ENCODE assay signal across 27 cellular contexts in genomic region chr9:91534374-91534773, GRCh38.
A peak's percentile ranks its signal among the peaks of the same experiment; 100 is the strongest.
DNase-seq lines count a peak whose midpoint lies in the region; ATAC-seq and TF ChIP-seq lines count a peak whose summit lies in the region.
"Had no signal": no experiment of that assay in that cellular context is flagged by ENCODE, and none has a peak within 500 bp of the region (broad histone marks: within the 10 kb centered on the region; RNA-seq: fewer than 3 reads in every experiment).

No MANE protein-coding gene starts in this region.

- no peak overlapping the region for H3K27ac ChIP-seq in IMR-90 (ENCODE audit: insufficient read depth, low read length)
- H3K27ac ChIP-seq: BLaER1 treated with 17β-estradiol and CSF1 and Interleukin-3, amounts not matched to agents 10 nM and 100 nM; cardiac muscle cell; heart right ventricle; left ventricle myocardium inferior; Peyer's patch; SJSA1; upper lobe of left lung had no signal

- no peak overlapping the region for H2BK20ac ChIP-seq in IMR-90 (ENCODE audit: low read depth, low read length)

- POLR2A ChIA-PET in IMR-90 (lab: Charles Lee; ENCODE audit: unreplicated experiment): no interaction called here

- no peak overlapping the region for H3K4ac ChIP-seq in IMR-90 (ENCODE audit: low read depth, low read length)

- no peak overlapping the region for H4K91ac ChIP-seq in IMR-90 (ENCODE audit: insufficient read depth, low read depth, low read length)

- ATAC-seq in IMR-90 (ENCODE audit: low read depth): peak; percentile 28
- ATAC-seq: heart right ventricle; naive thymus-derived CD4-positive, alpha-beta T cell had no signal

- H3K4me1 Mint-ChIP-seq in chondrocyte (ENCODE audit: low read depth): peaks cover 17% of the 10 kb centered on the region
- H3K4me1 Mint-ChIP-seq: naive thymus-derived CD4-positive, alpha-beta T cell had no signal

- H3K27ac Mint-ChIP-seq in chondrocyte (ENCODE audit: unreplicated experiment): peak overlapping the region; percentile 38
- H3K27ac Mint-ChIP-seq: dendritic cell treated with granulocyte-macrophage colony-stimulating factor and Interleukin-4, amounts not matched to agents 40 ng/mL and 50 ng/mL, for 4 days; mesothelial cell of epicardium; naive thymus-derived CD4-positive, alpha-beta T cell had no signal

- H3K18ac ChIP-seq in IMR-90 (ENCODE audit: low read depth, low read length): no peak overlapping the region

- H4K5ac ChIP-seq in IMR-90 (ENCODE audit: low read depth, low read length): no peak overlapping the region

- TF ChIP-seq POLR2A in IMR-90 (IDR thresholded peaks at IDR 0.05; ENCODE audit: low read depth, low read length): no peak

- H2BK15ac ChIP-seq in IMR-90 (ENCODE audit: low read depth, low read length): no peak overlapping the region; the same call in 2 of the 3 replicates

- no peak overlapping the region for H2AFZ ChIP-seq in IMR-90 (replicated peaks; ENCODE audit: low read length, poor library complexity)

- dilution Hi-C loops in IMR-90 (cut with HindIII; ENCODE audit: low sequenced_read_pairs, unreplicated experiment): no loop called here

- no peak overlapping the region for H2BK5ac ChIP-seq in IMR-90 (ENCODE audit: low read depth, low read length, poor library complexity, severe bottlenecking)

- no peak overlapping the region for H3K4me2 ChIP-seq in IMR-90 (ENCODE audit: low read depth, low read length)
- H3K4me2 ChIP-seq: BLaER1 treated with 17β-estradiol and CSF1 and Interleukin-3, amounts not matched to agents 10 nM and 100 nM had no signal

- H3K9me1 ChIP-seq in IMR-90 (ENCODE audit: insufficient read depth, low read length): peaks cover 15% of the 10 kb centered on the region

- H3K27me3 Mint-ChIP-seq in chondrocyte (ENCODE audit: low read depth): no peaks in the 10 kb centered on the region

- no peak overlapping the region for H3K4me3 ChIP-seq in IMR-90 (ENCODE audit: insufficient read depth, low read depth, low read length)
- H3K4me3 ChIP-seq: BLaER1 treated with 17β-estradiol and CSF1 and Interleukin-3, amounts not matched to agents 10 nM and 100 nM; cardiac muscle cell; heart right ventricle; left ventricle myocardium inferior; Peyer's patch; SJSA1; upper lobe of left lung had no signal

- no peak for TF ChIP-seq RAD21 in IMR-90 (IDR thresholded peaks at IDR 0.05; ENCODE audit: low read length)

- H3K36me3 ChIP-seq in IMR-90 (ENCODE audit: control insufficient read depth, insufficient read depth, low read length): no peaks in the 10 kb centered on the region
- H3K36me3 ChIP-seq: BLaER1 treated with 17β-estradiol and CSF1 and Interleukin-3, amounts not matched to agents 10 nM and 100 nM; cardiac muscle cell; heart right ventricle; left ventricle myocardium inferior; Peyer's patch; SJSA1; upper lobe of left lung had no signal

- intact Hi-C loops in IMR-90 (cut with micrococcal nuclease): no loop called here

- peaks cover 17% of the 10 kb centered on the region for H3K4me1 ChIP-seq in IMR-90 (ENCODE audit: control insufficient read depth, insufficient read depth, low read length)
- H3K4me1 ChIP-seq: heart right ventricle, left ventricle myocardium inferior, upper lobe of left lung had no signal

- no peaks in the 10 kb centered on the region for H3K9me3 ChIP-seq in IMR-90 (ENCODE audit: control insufficient read depth, insufficient read depth, low read length)
- H3K9me3 ChIP-seq: Caco-2, Peyer's patch, SJSA1, upper lobe of left lung had no signal

- no peak overlapping the region; the same call in 1 of the 2 replicates for H3K56ac ChIP-seq in IMR-90 (ENCODE audit: extremely low read depth, insufficient read depth, low read length)

- BruUV-seq in IMR-90 (replicated peaks; lab: Mats Ljungman, UMichigan): no TSS peak

- 0 out of 2 replicates have a peak overlapping the region, but pooled peaks have one; percentile 31 for H3K23ac ChIP-seq in IMR-90 (ENCODE audit: low read depth, low read length)

- peaks cover 6% of the 10 kb centered on the region for H3K9me3 Mint-ChIP-seq in chondrocyte (ENCODE audit: low read depth)
- H3K9me3 Mint-ChIP-seq: dendritic cell treated with granulocyte-macrophage colony-stimulating factor and Interleukin-4, amounts not matched to agents 40 ng/mL and 50 ng/mL, for 4 days had no signal

- in situ Hi-C loops in IMR-90 (cut with MboI; ENCODE audit: low sequenced_read_pairs): no loop called here

- no peak overlapping the region for H3K4me3 Mint-ChIP-seq in chondrocyte (ENCODE audit: unreplicated experiment)
- H3K4me3 Mint-ChIP-seq: dendritic cell treated with granulocyte-macrophage colony-stimulating factor and Interleukin-4, amounts not matched to agents 40 ng/mL and 50 ng/mL, for 4 days; mesothelial cell of epicardium; naive thymus-derived CD4-positive, alpha-beta T cell had no signal

- CTCF ChIA-PET in IMR-90 (lab: Yijun Ruan, JAX): no interaction called here

- no peaks in the 10 kb centered on the region for H4K20me1 ChIP-seq in IMR-90 (ENCODE audit: insufficient read depth, low read length)
- H4K20me1 ChIP-seq: BLaER1 treated with 17β-estradiol and CSF1 and Interleukin-3, amounts not matched to agents 10 nM and 100 nM had no signal

- no peak overlapping the region for H2AK9ac ChIP-seq in IMR-90 (replicated peaks; ENCODE audit: low read depth, low read length, poor library complexity)

- no peaks in the 10 kb centered on the region for H3K27me3 ChIP-seq in IMR-90 (ENCODE audit: control insufficient read depth, insufficient read depth, low read length)
- H3K27me3 ChIP-seq: BLaER1 treated with 17β-estradiol and CSF1 and Interleukin-3, amounts not matched to agents 10 nM and 100 nM; cardiac muscle cell; Peyer's patch; SJSA1; upper lobe of left lung had no signal

- H3K14ac ChIP-seq in IMR-90 (replicated peaks; ENCODE audit: low read depth, low read length): no peak overlapping the region

- H4K8ac ChIP-seq in IMR-90 (ENCODE audit: low read depth in 2 of 2, low read length in 2 of 2): no peak overlapping the region

- no peak overlapping the region for H3K9ac ChIP-seq in IMR-90 (ENCODE audit: low read depth, low read length)
- H3K9ac ChIP-seq: BLaER1 treated with 17β-estradiol and CSF1 and Interleukin-3, amounts not matched to agents 10 nM and 100 nM had no signal

- DNase-seq in EH (ENCODE audit: low read depth) (peak; percentile 34), IMR-90 (peak; percentile 72), chondrocyte (ENCODE audit: low spot score) (no peak), kidney glomerular epithelial cell (lab: John Stamatoyannopoulos, UW) (peak; percentile 19), NCI-H510A treated with DMSO at 0.1 percent for 48 hours (lab: John Stamatoyannopoulos, UW) (no peak), DMS53 (lab: John Stamatoyannopoulos, UW) (no peak), GM10266 (ENCODE audit: extremely low spot score) (no peak), NCI-H446 treated with DMSO at 0.1 percent for 48 hours (lab: John Stamatoyannopoulos, UW) (no peak)
- DNase-seq: activated CD4-positive, CD25-positive, alpha-beta regulatory T cell treated with anti-CD3 and anti-CD28 coated beads, Interleukin-2, amount 50 U/mL, for 72 hours; Caco-2; DMS79 treated with DMSO at 0.1 percent for 48 hours; heart right ventricle; KBM-7; left ventricle myocardium inferior; naive thymus-derived CD4-positive, alpha-beta T cell; NCI-H1436 treated with DMSO at 0.1 percent for 48 hours; NCI-H524 treated with DMSO at 0.1 percent for 48 hours; NK-92 treated with Interleukin-12 subunit alpha and Interleukin-12 subunit beta, amount 100 ng/mL, for 24 hours; occipital lobe; Peyer's patch; T-helper 1 cell; upper lobe of left lung had no signal

- H2BK120ac ChIP-seq in IMR-90 (ENCODE audit: low read depth, low read length): peak overlapping the region; percentile 7; the same call in 1 of the 2 replicates

- peaks cover 2% of the 10 kb centered on the region for H3K36me3 Mint-ChIP-seq in chondrocyte (ENCODE audit: low read depth)
- H3K36me3 Mint-ChIP-seq: mesothelial cell of epicardium had no signal

- TF ChIP-seq CTCF in IMR-90 (conservative IDR thresholded peaks at IDR 0.05; ENCODE audit: low read depth, low read length): no peak
- TF ChIP-seq CTCF in chondrocyte (IDR thresholded peaks at IDR 0.05): no peak
- TF ChIP-seq CTCF in GM10266 (IDR thresholded peaks at IDR 0.05; ENCODE audit: control insufficient read depth, insufficient read depth, low read depth, missing control alignments): no peak

- peak overlapping the region; percentile 56; the same call in 1 of the 2 replicates for H2AK5ac ChIP-seq in IMR-90 (ENCODE audit: low read depth, low read length)

- H3K79me1 ChIP-seq in IMR-90 (ENCODE audit: low read depth in 1 of 2, low read length in 2 of 2): no peaks in the 10 kb centered on the region

TF ChIP-seq in IMR-90, 13 proteins besides CTCF, POLR2A, EP300 and RAD21:
- TF ChIP-seq ELK1 (IDR thresholded peaks at IDR 0.05; ENCODE audit: borderline replicate concordance, low read depth, low read length) (no peak), SMC3 (IDR thresholded peaks at IDR 0.05; ENCODE audit: low read depth, low read length) (no peak), MXI1 (IDR thresholded peaks at IDR 0.05; ENCODE audit: borderline replicate concordance, low read depth, low read length) (no peak), USF2 (IDR thresholded peaks at IDR 0.05; ENCODE audit: low read depth, low read length) (no peak), MAFK (IDR thresholded peaks at IDR 0.05; ENCODE audit: low read depth, low read length) (no peak), MAZ (IDR thresholded peaks at IDR 0.05; ENCODE audit: borderline replicate concordance, low read depth, low read length) (no peak), CEBPB (IDR thresholded peaks at IDR 0.05; ENCODE audit: low read depth, low read length) (no peak), RFX5 (IDR thresholded peaks at IDR 0.05; ENCODE audit: low read depth, low read length) (no peak), FOS (IDR thresholded peaks at IDR 0.05; ENCODE audit: low read depth, low read length) (no peak), NFE2L2 (IDR thresholded peaks at IDR 0.05; ENCODE audit: low read depth, low read length) (no peak), BHLHE40 (IDR thresholded peaks at IDR 0.05; ENCODE audit: low read depth, low read length) (no peak)

Comparison
In these comparisons a context has a peak if more than half of its experiments do, and no peak if none do; other contexts are left out.
1. DNase-seq: peak in EH (single experiment), IMR-90 (single experiment) and kidney glomerular epithelial cell (single experiment); none in chondrocyte (single experiment), NCI-H510A treated with DMSO at 0.1 percent for 48 hours (single experiment), DMS53 (single experiment), GM10266 (single experiment) and NCI-H446 treated with DMSO at 0.1 percent for 48 hours (single experiment).